8 cellular contexts compared by ENCODE assay signal in the genomic region with DNA sequence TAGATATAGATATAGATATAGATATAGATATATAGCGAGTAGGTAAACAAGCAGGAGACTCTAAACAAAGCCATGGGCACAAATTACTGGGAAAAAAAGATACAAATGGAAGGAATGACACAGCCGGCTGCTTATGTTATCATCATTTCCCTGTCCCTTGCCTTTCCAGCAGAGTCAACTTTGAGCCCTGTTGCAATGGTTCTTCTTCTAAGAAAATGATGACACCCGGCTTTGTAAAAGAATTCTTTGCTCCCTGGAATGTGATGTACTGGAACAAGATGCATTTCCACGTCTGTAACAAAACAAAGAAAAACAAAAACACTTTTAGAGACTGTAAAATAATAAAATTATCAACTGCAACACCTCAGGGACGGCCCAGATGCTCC.
DNase-seq lines count a peak whose midpoint lies in the region; ATAC-seq and TF ChIP-seq lines count a peak whose summit lies in the region.

No MANE protein-coding gene starts in this region.

- peaks cover 5% of the 10 kb centered on the region for H3K4me1 Mint-ChIP-seq in activated CD8-positive, alpha-beta T cell treated with anti-CD3 and anti-CD28 coated beads, Interleukin-2, amount 10 ng/mL, durations not matched to agents 7 days and 5 days (ENCODE audit: low read depth)

- CTCF ChIA-PET in activated CD8-positive, alpha-beta T cell treated with anti-CD3 and anti-CD28 coated beads, Interleukin-2, amount 10 ng/mL, durations not matched to agents 7 days and 5 days (lab: Charles Lee), result no interaction called here

- no peak overlapping the region for H3K27ac ChIP-seq in substantia nigra (ENCODE audit: low read depth, low read length, poor library complexity, severe bottlenecking)

- TF ChIP-seq CTCF in fibroblast of pulmonary artery (IDR thresholded peaks at IDR 0.05; ENCODE audit: low read length, missing control alignments), result no peak

- DNase-seq in GM03348 (ENCODE audit: low spot score) (peak; percentile 27), fibroblast of pulmonary artery (ENCODE audit: low read depth) (no peak), skeletal muscle cell (ENCODE audit: low read depth) (no peak), HAP-1 (ENCODE audit: low spot score in 2 of 2) (no peak), SIG-M5 (lab: John Stamatoyannopoulos, UW) (no peak), substantia nigra (lab: John Stamatoyannopoulos, UW) (no peak)
- DNase-seq in activated CD8-positive, alpha-beta T cell treated with anti-CD3 and anti-CD28 coated beads, Interleukin-2, amount 10 ng/mL, durations not matched to agents 7 days and 5 days, result no peak

- H3K9me3 Mint-ChIP-seq in activated CD8-positive, alpha-beta T cell treated with anti-CD3 and anti-CD28 coated beads, Interleukin-2, amount 10 ng/mL, durations not matched to agents 7 days and 5 days (ENCODE audit: insufficient read depth), result no peaks in the 10 kb centered on the region

- no peaks in the 10 kb centered on the region for H3K27me3 Mint-ChIP-seq in activated CD8-positive, alpha-beta T cell treated with anti-CD3 and anti-CD28 coated beads, Interleukin-2, amount 10 ng/mL, durations not matched to agents 7 days and 5 days (ENCODE audit: low read depth)

- H3K4me3 ChIP-seq in fibroblast of pulmonary artery (replicated peaks; ENCODE audit: low read depth, low read length) (peak overlapping the region; percentile 52), skeletal muscle cell (ENCODE audit: low read depth, low read length) (peak overlapping the region; percentile 48), HAP-1 (no peak overlapping the region)

- ATAC-seq in activated CD8-positive, alpha-beta T cell treated with anti-CD3 and anti-CD28 coated beads, Interleukin-2, amount 10 ng/mL, durations not matched to agents 7 days and 5 days, result no peak
- ATAC-seq in GM21529 (IDR thresholded peaks at IDR 0.05; ENCODE audit: unreplicated experiment), result no peak

- H3K27ac Mint-ChIP-seq in activated CD8-positive, alpha-beta T cell treated with anti-CD3 and anti-CD28 coated beads, Interleukin-2, amount 10 ng/mL, durations not matched to agents 7 days and 5 days, result no peak overlapping the region

- in situ Hi-C loops in HAP-1 (cut with MboI; ENCODE audit: low sequenced_read_pairs), result no loop called here

- POLR2A ChIA-PET in activated CD8-positive, alpha-beta T cell treated with anti-CD3 and anti-CD28 coated beads, Interleukin-2, amount 10 ng/mL, durations not matched to agents 7 days and 5 days (lab: Charles Lee), result no interaction called here

- H3K9me3 ChIP-seq in HAP-1, result no peaks in the 10 kb centered on the region

- H3K4me1 ChIP-seq in HAP-1, result no peaks in the 10 kb centered on the region

- no peaks in the 10 kb centered on the region for H3K27me3 ChIP-seq in HAP-1 (ENCODE audit: low read depth)

- no peaks in the 10 kb centered on the region for H3K36me3 ChIP-seq in HAP-1 (replicated peaks)

- no peaks in the 10 kb centered on the region for H3K36me3 Mint-ChIP-seq in activated CD8-positive, alpha-beta T cell treated with anti-CD3 and anti-CD28 coated beads, Interleukin-2, amount 10 ng/mL, durations not matched to agents 7 days and 5 days (ENCODE audit: low read depth)

- H3K4me3 Mint-ChIP-seq in activated CD8-positive, alpha-beta T cell treated with anti-CD3 and anti-CD28 coated beads, Interleukin-2, amount 10 ng/mL, durations not matched to agents 7 days and 5 days, result peak overlapping the region; percentile 70
